ENCODE assay signal across 8 cellular contexts in genomic region chr9:88388203-88388885, GRCh38. TPM values are rescaled to one million over a fixed set of nuclear protein-coding genes. Genes with fewer than 3 reads are reported as not detected.
DNase-seq lines count a peak whose midpoint lies in the region; ATAC-seq lines count a peak whose summit lies in the region.

Gene SPIN1, plus strand, starts transcription at chr9:88388444. Its CDS starts 38,096 bp downstream, at chr9:88426540.

- H3K4me3 ChIP-seq in CD4-positive, alpha-beta memory T cell (ENCODE audit: low read length in 2 of 2) = peak within 1 kb of the TSS; percentile 57 to 77

- no peaks in the 10 kb centered on the region for H3K36me3 ChIP-seq in CD4-positive, alpha-beta memory T cell (ENCODE audit: insufficient read depth, low read length)

- CTCF ChIA-PET in CD4-positive, alpha-beta memory T cell (lab: Charles Lee; ENCODE audit: partially characterized antibody) = no interaction called here

- intact Hi-C loops in CD4-positive, alpha-beta memory T cell (cut with micrococcal nuclease) = loop anchor here (2.0 to 5.0 kb wide), 4 partner anchors 66 to 1441 kb away; partner anchors contain the start of genes CKS2 and GAS1

- H3K4me1 ChIP-seq in CD4-positive, alpha-beta memory T cell (ENCODE audit: insufficient read depth, low read length) = peaks cover 13% of the 10 kb centered on the region

- H3K27me3 ChIP-seq in CD4-positive, alpha-beta memory T cell (ENCODE audit: insufficient read depth, low read length) = no peaks in the 10 kb centered on the region

- DNase-seq in CD4-positive, alpha-beta memory T cell = peak; percentile 67 to 89 (median 84)
- DNase-seq in NK-92 treated with Interleukin-12 subunit alpha and Interleukin-12 subunit beta, amount 100 ng/mL, for 24 hours (lab: John Stamatoyannopoulos, UW) = peak; percentile 61
- DNase-seq in activated CD8-positive, alpha-beta memory T cell treated with anti-CD3 and anti-CD28 coated beads, Interleukin-2, amount 50 U/mL, for 1 hour (ENCODE audit: extremely low read depth) = peak; percentile 43
- DNase-seq in midbrain (lab: John Stamatoyannopoulos, UW) = peak; percentile 68
- DNase-seq in stimulated activated CD8-positive, alpha-beta memory T cell treated with anti-CD3 and anti-CD28 coated beads, Interleukin-2, amount 100 ng/mL, for 1 hour (ENCODE audit: low read depth in 2 of 2) = peak; percentile 72 to 81

- peaks cover 11 to 46% (median 24%) of the 10 kb centered on the region in 4 donors for H3K4me1 Mint-ChIP-seq in CD4-positive, alpha-beta memory T cell

- H3K9me3 Mint-ChIP-seq in CD4-positive, alpha-beta memory T cell = peaks cover 0 to 2% (median 0%) of the 10 kb centered on the region in 8 donors

- peak within 1 kb of the TSS; percentile 91 to 96 (median 94) for H3K4me3 Mint-ChIP-seq in CD4-positive, alpha-beta memory T cell

- peak within 1 kb of the TSS; percentile 65 for H3K27ac ChIP-seq in CD4-positive, alpha-beta memory T cell (ENCODE audit: low read depth, low read length)

- no peaks in the 10 kb centered on the region for H3K27me3 Mint-ChIP-seq in CD4-positive, alpha-beta memory T cell

- in situ Hi-C loops in endometrial microvascular endothelial cells (cut with HindIII; ENCODE audit: inconsistent ontology term, low pct_unique_long_range_greater_than_20kb, low sequenced_read_pairs) = no loop called here

- peak within 1 kb of the TSS; percentile 94 to 98 (median 96) for H3K27ac Mint-ChIP-seq in CD4-positive, alpha-beta memory T cell

- H3K9me3 ChIP-seq in CD4-positive, alpha-beta memory T cell (ENCODE audit: control insufficient read depth in 1 of 2, low read length in 2 of 2) = no peaks in the 10 kb centered on the region

- POLR2A ChIA-PET in CD4-positive, alpha-beta memory T cell (lab: Charles Lee; ENCODE audit: partially characterized antibody) = interaction anchor here (1.0 to 1.1 kb wide), 2 partner anchors 75 to 414 kb away, joined by 3 to 4 read pairs; partner anchors contain the start of gene CDK20

- peak; percentile 89 for ATAC-seq in GM19328 (IDR thresholded peaks at IDR 0.05; ENCODE audit: unreplicated experiment)
- ATAC-seq in HG03460 (IDR thresholded peaks at IDR 0.05; ENCODE audit: unreplicated experiment) = peak; percentile 78

- H3K36me3 Mint-ChIP-seq in CD4-positive, alpha-beta memory T cell = peaks cover 0 to 9% of the 10 kb centered on the region in 2 donors

RNA-seq across cellular contexts. Expression of gene SPIN1, which starts in this region (rescaled TPM):
- total RNA-seq in CD4-positive, alpha-beta memory T cell = 10 to 100 TPM; 34.1 to 39.0 TPM
- 10 to 100 TPM; 20.3 to 23.7 TPM for polyA plus RNA-seq in CD4-positive, alpha-beta memory T cell
- total RNA-seq in endometrial microvascular endothelial cells (ENCODE audit: inconsistent ontology term) = 45.8 TPM

Comparison
In these comparisons a context has a peak if more than half of its experiments do, and no peak if none do; other contexts are left out.
1. Peak in every context shown above with its lines: DNase-seq, ATAC-seq, H3K4me3 ChIP-seq and H3K27ac ChIP-seq.